ENCODE assay signal across 8 cellular contexts in the genomic region with DNA sequence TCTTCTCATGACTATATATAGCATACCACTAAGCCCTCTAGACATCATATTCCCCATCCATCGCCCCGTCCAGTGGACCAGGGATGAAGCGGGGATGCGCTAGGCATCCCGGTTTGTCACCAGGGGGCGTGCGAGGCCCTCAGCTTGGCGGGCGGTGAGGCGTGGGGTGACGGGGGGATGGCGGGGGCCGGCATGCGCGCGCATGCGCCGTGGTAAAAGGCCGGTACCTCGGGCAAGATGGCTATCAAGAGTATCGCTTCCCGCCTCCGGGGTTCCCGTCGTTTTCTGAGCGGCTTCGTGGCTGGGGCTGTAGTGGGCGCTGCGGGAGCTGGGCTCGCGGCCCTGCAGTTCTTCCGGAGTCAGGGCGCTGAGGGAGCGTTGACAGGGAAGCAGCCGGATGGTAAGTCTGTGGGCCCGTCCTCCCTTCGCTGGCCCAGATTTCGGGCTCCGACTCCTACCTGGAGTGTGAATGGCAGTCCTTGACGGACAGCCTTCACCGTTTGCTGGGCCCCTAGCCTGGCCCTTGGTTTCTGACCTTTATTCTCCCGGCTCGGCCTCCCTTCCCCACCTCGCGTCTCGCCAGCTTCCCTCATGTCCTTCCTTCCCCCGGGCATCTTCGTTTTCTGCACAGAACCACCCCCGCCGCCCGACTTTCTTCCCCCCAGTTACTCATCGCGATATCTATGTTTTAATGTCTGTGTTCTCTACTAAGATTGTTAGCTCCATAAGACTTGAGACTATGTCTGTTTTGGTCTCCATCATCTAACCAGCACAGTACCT. TPM values are rescaled to one million over a fixed set of nuclear protein-coding genes. Genes with fewer than 3 reads are reported as not detected.
DNase-seq lines count a peak whose midpoint lies in the region; TF ChIP-seq lines count a peak whose summit lies in the region.

A gene with protein sequence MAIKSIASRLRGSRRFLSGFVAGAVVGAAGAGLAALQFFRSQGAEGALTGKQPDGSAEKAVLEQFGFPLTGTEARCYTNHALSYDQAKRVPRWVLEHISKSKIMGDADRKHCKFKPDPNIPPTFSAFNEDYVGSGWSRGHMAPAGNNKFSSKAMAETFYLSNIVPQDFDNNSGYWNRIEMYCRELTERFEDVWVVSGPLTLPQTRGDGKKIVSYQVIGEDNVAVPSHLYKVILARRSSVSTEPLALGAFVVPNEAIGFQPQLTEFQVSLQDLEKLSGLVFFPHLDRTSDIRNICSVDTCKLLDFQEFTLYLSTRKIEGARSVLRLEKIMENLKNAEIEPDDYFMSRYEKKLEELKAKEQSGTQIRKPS (plus strand): TSS at position 210 of the 780 bp plus-strand sequence. CDS start 28 bp downstream, at position 238.

- DNase-seq in COR-L47 (lab: John Stamatoyannopoulos, UW) = peak; percentile 72
- peak; percentile 96 for DNase-seq in GM20000 (ENCODE audit: low spot score)
- DNase-seq in HT1080 (ENCODE audit: low read depth) = peak; percentile 86
- DNase-seq in NK-92 treated with Interleukin-12 subunit alpha and Interleukin-12 subunit beta, amount 100 ng/mL, for 24 hours (lab: John Stamatoyannopoulos, UW) = peak; percentile 90
- peak; percentile 98 for DNase-seq in activated CD8-positive, alpha-beta memory T cell treated with anti-CD3 and anti-CD28 coated beads for 24 hours
- DNase-seq in effector memory CD4-positive, alpha-beta T cell = peak; percentile 90 to 94 (median 92)
- peak; percentile 95 for DNase-seq in medulla oblongata (ENCODE audit: extremely low spot score)
- DNase-seq in stimulated activated CD8-positive, alpha-beta memory T cell treated with anti-CD3 and anti-CD28 coated beads, Interleukin-12 subunit alpha, Interleukin-12 subunit beta, amount 100 ng/mL, for 1 hour (ENCODE audit: low read depth) = peak; percentile 93

- peak within 1 kb of the TSS; percentile 78 for H3K4me3 ChIP-seq in effector memory CD4-positive, alpha-beta T cell (ENCODE audit: insufficient read depth, low read depth, low read length, poor library complexity, severe bottlenecking)

- H3K27ac ChIP-seq in effector memory CD4-positive, alpha-beta T cell (ENCODE audit: insufficient read depth, low read length, poor library complexity, severe bottlenecking) = peak within 1 kb of the TSS; percentile 56

- no peaks in the 10 kb centered on the region for H3K27me3 ChIP-seq in effector memory CD4-positive, alpha-beta T cell (replicated peaks; ENCODE audit: control insufficient read depth, insufficient read depth, low read length, poor library complexity, severe bottlenecking)

- TF ChIP-seq CTCF in GM20000 (IDR thresholded peaks at IDR 0.05; ENCODE audit: extremely low read depth, missing control alignments) = peak; percentile 79

- H3K4me1 ChIP-seq in effector memory CD4-positive, alpha-beta T cell (ENCODE audit: control insufficient read depth, insufficient read depth, low read length, poor library complexity, severe bottlenecking) = no peaks in the 10 kb centered on the region

- no peaks in the 10 kb centered on the region for H3K36me3 ChIP-seq in effector memory CD4-positive, alpha-beta T cell (ENCODE audit: control insufficient read depth, insufficient read depth, low read length)

- H3K9me3 ChIP-seq in effector memory CD4-positive, alpha-beta T cell (ENCODE audit: control insufficient read depth, low read length) = no peaks in the 10 kb centered on the region

RNA-seq across cellular contexts. Expression of the gene that starts here (rescaled TPM):
- total RNA-seq in HT1080 (2014; rRNA removed; shearing (Covaris generic)) = 8.6 and 8.8 TPM in 2 replicates
- polyA plus RNA-seq in HT1080 (2015; cell fraction: cytosol; rRNA removed) = 6.1 and 7.4 TPM in 2 replicates
- 50.4 and 60.2 TPM in 2 replicates for polyA plus RNA-seq in HT1080 (2015; cell fraction: nucleus; rRNA removed)

Comparison
In these comparisons a context has a peak if more than half of its experiments do, and no peak if none do; other contexts are left out.
1. Peak in every context shown above with its lines: DNase-seq, H3K4me3 ChIP-seq and H3K27ac ChIP-seq.